In the genomic region with DNA sequence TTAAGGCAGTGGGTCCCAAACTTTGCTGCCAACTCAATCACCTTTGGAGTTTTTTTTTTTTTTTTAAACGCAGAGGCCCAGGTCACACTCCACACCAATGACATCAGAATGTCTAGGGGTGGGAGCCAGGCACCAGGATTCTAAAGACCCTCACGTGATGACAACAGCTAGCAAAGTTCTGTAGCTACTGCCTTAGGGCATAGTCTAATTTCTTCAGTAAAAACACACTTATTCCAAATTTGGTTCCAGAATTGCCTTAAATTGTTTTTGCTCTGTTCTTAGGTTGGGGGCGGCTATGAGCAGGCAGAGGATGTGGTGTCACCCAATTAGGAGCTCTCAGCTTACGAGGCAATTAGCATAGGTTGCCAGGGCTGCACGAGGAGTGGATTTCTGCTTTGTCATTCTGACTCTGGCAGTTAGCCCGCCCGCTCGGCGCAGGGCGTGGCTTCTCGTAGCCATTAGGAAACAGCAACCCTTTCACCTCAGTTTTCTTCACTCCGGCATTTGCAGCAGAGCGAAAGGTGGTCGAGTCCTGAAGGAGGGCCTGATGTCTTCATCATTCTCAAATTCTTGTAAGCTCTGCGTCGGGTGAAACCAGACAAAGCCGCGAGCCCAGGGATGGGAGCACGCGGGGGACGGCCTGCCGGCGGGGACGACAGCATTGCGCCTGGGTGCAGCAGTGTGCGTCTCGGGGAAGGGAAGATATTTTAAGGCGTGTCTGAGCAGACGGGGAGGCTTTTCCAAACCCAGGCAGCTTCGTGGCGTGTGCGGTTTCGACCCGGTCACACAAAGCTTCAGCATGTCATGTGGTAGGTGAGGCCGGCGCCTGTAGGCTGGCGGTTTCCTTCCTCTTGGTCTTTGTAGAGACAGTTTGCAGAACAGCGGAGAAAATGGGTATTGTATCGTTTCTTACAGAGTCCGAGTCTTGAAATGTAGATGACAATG, we compare ENCODE assay signal across 8 cellular contexts. TPM values are rescaled to one million over a fixed set of nuclear protein-coding genes. Genes with fewer than 3 reads are reported as not detected.
DNase-seq lines count a peak whose midpoint lies in the region; ATAC-seq and TF ChIP-seq lines count a peak whose summit lies in the region.

No MANE protein-coding gene starts in this region.

- H3K9ac ChIP-seq in BLaER1, result peak overlapping the region; percentile 95

- ATAC-seq in HG03457 (IDR thresholded peaks at IDR 0.05; ENCODE audit: unreplicated experiment) (peak; percentile 77), left colon (peak; percentile 82)

- peak overlapping the region; percentile 92 for H3K4me2 ChIP-seq in BLaER1

- H4K20me1 ChIP-seq in BLaER1, result peaks cover 29% of the 10 kb centered on the region

- H3K36me3 ChIP-seq in BLaER1, result peaks cover 13% of the 10 kb centered on the region

- no peaks in the 10 kb centered on the region for H3K9me3 Mint-ChIP-seq in activated CD4-positive, alpha-beta T cell treated with anti-CD3 and anti-CD28 coated beads, Interleukin-2, amount 10 ng/mL, durations not matched to agents 24 days and 14 days

- H3K4me3 Mint-ChIP-seq in activated CD4-positive, alpha-beta T cell treated with anti-CD3 and anti-CD28 coated beads, Interleukin-2, amount 10 ng/mL, durations not matched to agents 24 days and 14 days, result peak overlapping the region; percentile 96

- peaks cover 25% of the 10 kb centered on the region for H3K4me1 Mint-ChIP-seq in activated CD4-positive, alpha-beta T cell treated with anti-CD3 and anti-CD28 coated beads, Interleukin-2, amount 10 ng/mL, durations not matched to agents 24 days and 14 days

- H3K27me3 ChIP-seq in BLaER1, result no peaks in the 10 kb centered on the region

- no peaks in the 10 kb centered on the region for H3K27me3 Mint-ChIP-seq in activated CD4-positive, alpha-beta T cell treated with anti-CD3 and anti-CD28 coated beads, Interleukin-2, amount 10 ng/mL, durations not matched to agents 24 days and 14 days

- H3K36me3 Mint-ChIP-seq in activated CD4-positive, alpha-beta T cell treated with anti-CD3 and anti-CD28 coated beads, Interleukin-2, amount 10 ng/mL, durations not matched to agents 24 days and 14 days (ENCODE audit: low read depth), result peaks cover 20% of the 10 kb centered on the region

- DNase-seq in GM19240 (ENCODE audit: insufficient read length, low spot score) (peak; percentile 77), NCI-H524 (lab: John Stamatoyannopoulos, UW) (peak; percentile 89 to 96), coronary artery (ENCODE audit: low spot score) (peak; percentile 94), left colon (peak; percentile 95 to 96)
- peak; percentile 97 for DNase-seq in activated CD4-positive, alpha-beta T cell treated with anti-CD3 and anti-CD28 coated beads, Interleukin-2, amount 10 ng/mL, durations not matched to agents 24 days and 14 days
- DNase-seq in stimulated activated CD4-positive, alpha-beta T cell treated with anti-CD3 and anti-CD28 coated beads, Interleukin-1b, Interleukin-23, amount 100 ng/mL, for 48 hours, result peak; percentile 92

- no peaks in the 10 kb centered on the region for H3K9me3 ChIP-seq in BLaER1

- H3K4me3 ChIP-seq in BLaER1, result peak overlapping the region; percentile 84
- peak overlapping the region; percentile 89 for H3K4me3 ChIP-seq in coronary artery

- intact Hi-C loops in activated CD4-positive, alpha-beta T cell treated with anti-CD3 and anti-CD28 coated beads, Interleukin-2, amount 10 ng/mL, durations not matched to agents 24 days and 14 days (cut with micrococcal nuclease), result loop anchor here (1.0 to 5.0 kb wide), 11 partner anchors 67 to 1044 kb away; partner anchors contain the start of genes C12orf75, CHST11, HCFC2 and NFYB
- intact Hi-C loops in left colon (cut with DNase I, micrococcal nuclease), result no loop called here

- peaks cover 34% of the 10 kb centered on the region for H3K4me1 ChIP-seq in BLaER1

- peak overlapping the region; percentile 98 for H3K27ac Mint-ChIP-seq in activated CD4-positive, alpha-beta T cell treated with anti-CD3 and anti-CD28 coated beads, Interleukin-2, amount 10 ng/mL, durations not matched to agents 24 days and 14 days

- TF ChIP-seq CTCF in coronary artery (IDR thresholded peaks at IDR 0.05), result no peak

- H3K27ac ChIP-seq in BLaER1 (peak overlapping the region; percentile 89), coronary artery (peak overlapping the region; percentile 91 to 97)

RNA-seq across cellular contexts. Expression of gene EID3, which starts 16.7 kb away (rescaled TPM):
- total RNA-seq in activated CD4-positive, alpha-beta T cell treated with anti-CD3 and anti-CD28 coated beads, Interleukin-2, amount 10 ng/mL, durations not matched to agents 24 days and 14 days, result 9.0 and 9.7 TPM in 2 replicates
- total RNA-seq in left colon, result 1 to 10 TPM; 2.4 to 2.5 TPM

Comparison
In these comparisons a context has a peak if more than half of its experiments do, and no peak if none do; other contexts are left out.
1. Peak in every context shown above with its lines: DNase-seq, ATAC-seq, H3K4me3 ChIP-seq and H3K27ac ChIP-seq.